22 cellular contexts compared by ENCODE assay signal in genomic region chr18:69585696-69586095, GRCh38.
"Had no signal": no experiment of that assay in that cellular context is flagged by ENCODE, and none has a peak within 500 bp of the region (broad histone marks: within the 10 kb centered on the region; RNA-seq: fewer than 3 reads in every experiment).

No MANE protein-coding gene starts in this region.

- H3K27me3 ChIP-seq: esophagus squamous epithelium, foreskin keratinocyte, neural progenitor cell, ovary, right atrium auricular region, suprapubic skin, thyroid gland, upper lobe of left lung, uterus had no signal

- ATAC-seq: effector memory CD8-positive, alpha-beta T cell; foreskin keratinocyte; left cardiac atrium; left ventricle myocardium superior; naive thymus-derived CD4-positive, alpha-beta T cell; stimulated activated effector memory CD8-positive, alpha-beta T cell treated with anti-CD3 and anti-CD28 coated beads, Interleukin-12 subunit alpha, Interleukin-12 subunit beta, amount 100 ng/mL, for 72 hours; stimulated activated naive CD8-positive, alpha-beta T cell treated with anti-CD3 and anti-CD28 coated beads, Interleukin-15, Interleukin-2, amounts not matched to agents 100 U/mL and 50 U/mL, for 24 hours had no signal

- H2AFZ ChIP-seq: neural progenitor cell had no signal

- H3K4me1 ChIP-seq: esophagus squamous epithelium, foreskin keratinocyte, neural progenitor cell, right atrium auricular region, suprapubic skin, thyroid gland, upper lobe of left lung, uterus had no signal

- H3K36me3 ChIP-seq: esophagus squamous epithelium, neural progenitor cell, ovary, right atrium auricular region, suprapubic skin, thyroid gland, upper lobe of left lung, uterus had no signal

- H3K4me2 ChIP-seq: neural progenitor cell had no signal

- DNase-seq: effector memory CD8-positive, alpha-beta T cell; esophagus squamous epithelium; foreskin keratinocyte; immature natural killer cell; kidney; left cardiac atrium; left ventricle myocardium superior; mesendoderm; naive thymus-derived CD4-positive, alpha-beta T cell; nucleus accumbens; ovary; stimulated activated CD4-positive, alpha-beta T cell treated with anti-CD3 and anti-CD28 coated beads, Interleukin-4, amount 100 ng/mL, for 1 hour; stimulated activated CD8-positive, alpha-beta memory T cell treated with anti-CD3 and anti-CD28 coated beads, Interleukin-4, amount 100 ng/mL, for 48 hours; stimulated activated naive CD8-positive, alpha-beta T cell treated with anti-CD3 and anti-CD28 coated beads, Interleukin-15, Interleukin-2, amounts not matched to agents 100 U/mL and 50 U/mL, for 24 hours; thyroid gland; upper lobe of left lung; uterus had no signal

- H3K9me3 ChIP-seq: esophagus squamous epithelium, ovary, right atrium auricular region, suprapubic skin, thyroid gland, upper lobe of left lung, uterus had no signal

- H3K4me3 ChIP-seq: esophagus squamous epithelium, lung, neural progenitor cell, ovary, right atrium auricular region, suprapubic skin, thyroid gland, upper lobe of left lung, uterus had no signal

- H3K9ac ChIP-seq: neural progenitor cell had no signal

- H3K27ac ChIP-seq: esophagus squamous epithelium, foreskin keratinocyte, neural progenitor cell, ovary, right atrium auricular region, suprapubic skin, thyroid gland, upper lobe of left lung, uterus had no signal
